In genomic region chrX:25202827-25203226, GRCh38 we compare ENCODE assay signal across 21 cellular contexts.
DNase-seq lines count a peak whose midpoint lies in the region; ATAC-seq and TF ChIP-seq lines count a peak whose summit lies in the region.
"Had no signal": no experiment of that assay in that cellular context is flagged by ENCODE, and none has a peak within 500 bp of the region (broad histone marks: within the 10 kb centered on the region; RNA-seq: fewer than 3 reads in every experiment).

No MANE protein-coding gene starts in this region.

- CTCF ChIA-PET in CD8-positive, alpha-beta T cell (lab: Charles Lee): no interaction called here
- CTCF ChIA-PET in activated CD4-positive, alpha-beta memory T cell treated with anti-CD3 and anti-CD28 coated beads, Interleukin-2, amount 10 ng/mL, durations not matched to agents 7 days and 5 days (lab: Charles Lee): no interaction called here

- H3K9me3 Mint-ChIP-seq in CD8-positive, alpha-beta T cell: no peaks in the 10 kb centered on the region
- H3K9me3 Mint-ChIP-seq in activated CD4-positive, alpha-beta memory T cell treated with anti-CD3 and anti-CD28 coated beads, Interleukin-2, amount 10 ng/mL, durations not matched to agents 7 days and 5 days: no peaks in the 10 kb centered on the region
- H3K9me3 Mint-ChIP-seq: CD4-positive, alpha-beta memory T cell had no signal

- H3K4me3 Mint-ChIP-seq in CD8-positive, alpha-beta T cell: no peak overlapping the region
- H3K4me3 Mint-ChIP-seq in activated CD4-positive, alpha-beta memory T cell treated with anti-CD3 and anti-CD28 coated beads, Interleukin-2, amount 10 ng/mL, durations not matched to agents 7 days and 5 days: no peak overlapping the region
- H3K4me3 Mint-ChIP-seq: CD14-positive monocyte; CD4-positive, alpha-beta memory T cell; IgD-negative memory B cell had no signal

- DNase-seq in NCI-H1105 treated with DMSO at 0.1 percent for 48 hours (lab: John Stamatoyannopoulos, UW): peak; percentile 41
- no peak for DNase-seq in NCI-H1105 (lab: John Stamatoyannopoulos, UW)
- peak; percentile 59 for DNase-seq in NCI-H1417 treated with DMSO at 0.1 percent for 48 hours (lab: John Stamatoyannopoulos, UW)
- peak; percentile 50 for DNase-seq in NCI-H2227 treated with DMSO at 0.1 percent for 48 hours (lab: John Stamatoyannopoulos, UW)
- no peak for DNase-seq in CD8-positive, alpha-beta T cell
- DNase-seq in activated CD4-positive, alpha-beta memory T cell treated with anti-CD3 and anti-CD28 coated beads, Interleukin-2, amount 10 ng/mL, durations not matched to agents 7 days and 5 days: no peak
- DNase-seq: AML-193; Calu3; CD4-positive, alpha-beta memory T cell; DMS79 treated with DMSO at 0.1 percent for 48 hours; GF-D8; GOT3; H7 had no signal

- no peaks in the 10 kb centered on the region for H3K27me3 ChIP-seq in CD8-positive, alpha-beta T cell (ENCODE audit: insufficient read depth, low read length)

- no peak for ATAC-seq in CD8-positive, alpha-beta T cell
- ATAC-seq in HG02798 (IDR thresholded peaks at IDR 0.05; ENCODE audit: poor library complexity, unreplicated experiment): no peak
- ATAC-seq: A549, HCT116, HepG2 had no signal

- H3K4me3 ChIP-seq in CD8-positive, alpha-beta T cell (ENCODE audit: low read depth, low read length): no peak overlapping the region
- H3K4me3 ChIP-seq: A549, BLaER1 had no signal

- no peaks in the 10 kb centered on the region for H3K4me1 ChIP-seq in CD8-positive, alpha-beta T cell (ENCODE audit: insufficient read depth, low read length)
- H3K4me1 ChIP-seq: A549, BLaER1 had no signal

- no peaks in the 10 kb centered on the region for H3K4me1 Mint-ChIP-seq in CD8-positive, alpha-beta T cell (ENCODE audit: low read depth)
- H3K4me1 Mint-ChIP-seq in activated CD4-positive, alpha-beta memory T cell treated with anti-CD3 and anti-CD28 coated beads, Interleukin-2, amount 10 ng/mL, durations not matched to agents 7 days and 5 days: no peaks in the 10 kb centered on the region
- H3K4me1 Mint-ChIP-seq: CD14-positive monocyte; CD4-positive, alpha-beta memory T cell; IgD-negative memory B cell had no signal

- no peaks in the 10 kb centered on the region for H3K36me3 ChIP-seq in CD8-positive, alpha-beta T cell (ENCODE audit: insufficient read depth, low read length)
- H3K36me3 ChIP-seq: BLaER1 had no signal

- no peaks in the 10 kb centered on the region for H3K9me3 ChIP-seq in CD8-positive, alpha-beta T cell (ENCODE audit: low read length)
- H3K9me3 ChIP-seq: A549, BLaER1 had no signal

- H3K27ac Mint-ChIP-seq in CD8-positive, alpha-beta T cell: no peak overlapping the region
- H3K27ac Mint-ChIP-seq in activated CD4-positive, alpha-beta memory T cell treated with anti-CD3 and anti-CD28 coated beads, Interleukin-2, amount 10 ng/mL, durations not matched to agents 7 days and 5 days: no peak overlapping the region
- H3K27ac Mint-ChIP-seq: CD14-positive monocyte; CD4-positive, alpha-beta memory T cell; IgD-negative memory B cell had no signal

- TF ChIP-seq CTCF in CD8-positive, alpha-beta T cell (IDR thresholded peaks at IDR 0.05): no peak

- H3K27ac ChIP-seq in CD8-positive, alpha-beta T cell (ENCODE audit: low read depth, low read length): no peak overlapping the region
- H3K27ac ChIP-seq: 22Rv1, A549, BLaER1 had no signal

- POLR2A ChIA-PET in CD8-positive, alpha-beta T cell (lab: Charles Lee): no interaction called here
- POLR2A ChIA-PET in activated CD4-positive, alpha-beta memory T cell treated with anti-CD3 and anti-CD28 coated beads, Interleukin-2, amount 10 ng/mL, durations not matched to agents 7 days and 5 days (lab: Charles Lee): no interaction called here

- intact Hi-C loops in CD8-positive, alpha-beta T cell (cut with DNase I, micrococcal nuclease): no loop called here

- no peaks in the 10 kb centered on the region for H3K36me3 Mint-ChIP-seq in CD8-positive, alpha-beta T cell
- H3K36me3 Mint-ChIP-seq in activated CD4-positive, alpha-beta memory T cell treated with anti-CD3 and anti-CD28 coated beads, Interleukin-2, amount 10 ng/mL, durations not matched to agents 7 days and 5 days (ENCODE audit: low read depth): no peaks in the 10 kb centered on the region
- H3K36me3 Mint-ChIP-seq: CD14-positive monocyte; CD4-positive, alpha-beta memory T cell; IgD-negative memory B cell had no signal

- H3K27me3 Mint-ChIP-seq in CD8-positive, alpha-beta T cell (ENCODE audit: low read depth): no peaks in the 10 kb centered on the region
- no peaks in the 10 kb centered on the region for H3K27me3 Mint-ChIP-seq in activated CD4-positive, alpha-beta memory T cell treated with anti-CD3 and anti-CD28 coated beads, Interleukin-2, amount 10 ng/mL, durations not matched to agents 7 days and 5 days
- H3K27me3 Mint-ChIP-seq: CD4-positive, alpha-beta memory T cell; IgD-negative memory B cell had no signal

Comparison
In these comparisons a context has a peak if more than half of its experiments do, and no peak if none do; other contexts are left out.
1. DNase-seq: peak in NCI-H1105 treated with DMSO at 0.1 percent for 48 hours (single experiment), NCI-H1417 treated with DMSO at 0.1 percent for 48 hours (single experiment) and NCI-H2227 treated with DMSO at 0.1 percent for 48 hours (single experiment); none in NCI-H1105 (single experiment), CD8-positive, alpha-beta T cell (0 of 7) and activated CD4-positive, alpha-beta memory T cell treated with anti-CD3 and anti-CD28 coated beads, Interleukin-2, amount 10 ng/mL, durations not matched to agents 7 days and 5 days (single experiment).